1 cellular context compared by ENCODE assay signal in genomic region chr17:68820825-68821481, GRCh38.
TF ChIP-seq lines count a peak whose summit lies in the region.

No MANE protein-coding gene starts in this region.

TF ChIP-seq in HepG2, 621 proteins besides CTCF, POLR2A, EP300 and RAD21 (continued from another document and continues in another):
- TF ChIP-seq SNAPC4 (CRISPR knock-in tag; IDR thresholded peaks at IDR 0.05): no peak
- peak; percentile 66; the same call in 1 of the 2 replicates for TF ChIP-seq ZNF614 (CRISPR knock-in tag; IDR thresholded peaks at IDR 0.05; ENCODE audit: borderline replicate concordance)
- peak; percentile 84 for TF ChIP-seq TCF7 (IDR thresholded peaks at IDR 0.05; ENCODE audit: low read depth)
- no peak for TF ChIP-seq SP5 (CRISPR knock-in tag; IDR thresholded peaks at IDR 0.05; ENCODE audit: borderline replicate concordance, low read depth)
- TF ChIP-seq SMYD3 (CRISPR knock-in tag; IDR thresholded peaks at IDR 0.05): peak; percentile 18; the same call in 1 of the 2 replicates
- TF ChIP-seq ZNF280B (CRISPR knock-in tag; IDR thresholded peaks at IDR 0.05; ENCODE audit: borderline replicate concordance): no peak
- TF ChIP-seq TCF7L2 (IDR thresholded peaks at IDR 0.05; ENCODE audit: low read depth, low read length): 0 out of 2 replicates have a peak, but pooled peaks have one; percentile 43
- peak; percentile 42 for TF ChIP-seq ZNF407 (CRISPR knock-in tag; IDR thresholded peaks at IDR 0.05; ENCODE audit: not compliant biosample characterization)
- no peak; the same call in 1 of the 2 replicates for TF ChIP-seq ZMAT3 (CRISPR knock-in tag; conservative IDR thresholded peaks at IDR 0.05)
- TF ChIP-seq ZNF7 (CRISPR knock-in tag; IDR thresholded peaks at IDR 0.05): no peak
- no peak for TF ChIP-seq ZNF383 (CRISPR knock-in tag; IDR thresholded peaks at IDR 0.05; ENCODE audit: borderline replicate concordance)
- TF ChIP-seq DMAP1 (CRISPR knock-in tag; IDR thresholded peaks at IDR 0.05): peak; percentile 50
- no peak for TF ChIP-seq ZNF3 (CRISPR knock-in tag; IDR thresholded peaks at IDR 0.05)
- no peak for TF ChIP-seq EZH2 (conservative IDR thresholded peaks at IDR 0.05; ENCODE audit: low read depth, low read length)
- peak; percentile 72; the same call in 1 of the 2 replicates for TF ChIP-seq SALL2 (CRISPR knock-in tag; IDR thresholded peaks at IDR 0.05)
- 0 out of 2 replicates have a peak, but pooled peaks have one; percentile 24 for TF ChIP-seq PRDM15 (CRISPR knock-in tag; IDR thresholded peaks at IDR 0.05)
- no peak; the same call in 1 of the 2 replicates for TF ChIP-seq KLF11 (CRISPR knock-in tag; IDR thresholded peaks at IDR 0.05)
- TF ChIP-seq ZNF282 (IDR thresholded peaks at IDR 0.05; ENCODE audit: partially characterized antibody): no peak
- peak; percentile 53 for TF ChIP-seq SSRP1 (CRISPR knock-in tag; IDR thresholded peaks at IDR 0.05)
- TF ChIP-seq RCOR2 (CRISPR knock-in tag; IDR thresholded peaks at IDR 0.05): peak; percentile 73; the same call in 1 of the 2 replicates
- 0 out of 2 replicates have a peak, but pooled peaks have one; percentile 3 for TF ChIP-seq ZNF589 (CRISPR knock-in tag; conservative IDR thresholded peaks at IDR 0.05)
- no peak for TF ChIP-seq ZNF382 (CRISPR knock-in tag; IDR thresholded peaks at IDR 0.05; ENCODE audit: borderline replicate concordance)
- no peak for TF ChIP-seq ZNF530 (CRISPR knock-in tag; IDR thresholded peaks at IDR 0.05; ENCODE audit: low read depth)
- TF ChIP-seq ZBTB20 (CRISPR knock-in tag; IDR thresholded peaks at IDR 0.05; ENCODE audit: borderline replicate concordance, low read depth): peak; percentile 77; the same call in 1 of the 2 replicates
- TF ChIP-seq TBX2 (CRISPR knock-in tag; IDR thresholded peaks at IDR 0.05; ENCODE audit: borderline replicate concordance): peak; percentile 95
- TF ChIP-seq ZNF280D (CRISPR knock-in tag; IDR thresholded peaks at IDR 0.05): peak; percentile 77; the same call in 1 of the 2 replicates
- no peak; the same call in 1 of the 2 replicates for TF ChIP-seq ETV5 (CRISPR knock-in tag; IDR thresholded peaks at IDR 0.05; ENCODE audit: borderline replicate concordance)
- no peak for TF ChIP-seq ZNF101 (CRISPR knock-in tag; IDR thresholded peaks at IDR 0.05; ENCODE audit: borderline replicate concordance, low read depth)
- peak; percentile 100 for TF ChIP-seq ZNF644 (CRISPR knock-in tag; IDR thresholded peaks at IDR 0.05; ENCODE audit: low read depth)
- no peak for TF ChIP-seq ZNF552 (CRISPR knock-in tag; IDR thresholded peaks at IDR 0.05; ENCODE audit: borderline replicate concordance)
- no peak for TF ChIP-seq MED8 (CRISPR knock-in tag; IDR thresholded peaks at IDR 0.05; ENCODE audit: insufficient replicate concordance)
- no peak for TF ChIP-seq NFE2 (CRISPR knock-in tag; IDR thresholded peaks at IDR 0.05)
- TF ChIP-seq AHR (CRISPR knock-in tag; IDR thresholded peaks at IDR 0.05): 0 out of 2 replicates have a peak, but pooled peaks have one; percentile 69
- no peak for TF ChIP-seq PBX3 (CRISPR knock-in tag; IDR thresholded peaks at IDR 0.05; ENCODE audit: borderline replicate concordance)
- no peak for TF ChIP-seq ZNF33A (CRISPR knock-in tag; IDR thresholded peaks at IDR 0.05; ENCODE audit: borderline replicate concordance)
- TF ChIP-seq RBM39 (IDR thresholded peaks at IDR 0.05; ENCODE audit: low read depth, low read length, poor library complexity, severe bottlenecking): no peak
